ENCODE assay signal across 8 cellular contexts in genomic region chr10:119178371-119179119, GRCh38. TPM values are rescaled to one million over a fixed set of nuclear protein-coding genes. Genes with fewer than 3 reads are reported as not detected.
DNase-seq lines count a peak whose midpoint lies in the region; ATAC-seq and TF ChIP-seq lines count a peak whose summit lies in the region.

Gene PRDX3 (minus strand): TSS chr10:119178812. CDS start chr10:119178790, 22 bp downstream.

- H3K27me3 ChIP-seq in DOHH2 (ENCODE audit: control insufficient read depth, low read length) (no peaks in the 10 kb centered on the region), fibroblast of lung (ENCODE audit: control insufficient read depth, insufficient read depth, low read length) (no peaks in the 10 kb centered on the region)

- H3K27me3 Mint-ChIP-seq in activated T-helper 1 cell treated with anti-CD3 and anti-CD28 coated beads, Interleukin-12 subunit alpha, Interleukin-12 subunit beta, Interleukin-2, Interleukin-4 antibody, amounts not matched to agents 30 ng/mL and 10 ng/mL and 1 ng/mL, durations not matched to agents 14 hours and 24 hours and 36 hours (ENCODE audit: insufficient read depth) = no peaks in the 10 kb centered on the region
- H3K27me3 Mint-ChIP-seq in natural killer cell (ENCODE audit: low read depth in 2 of 2) = no peaks in the 10 kb centered on the region

- H3K36me3 ChIP-seq in DOHH2 (ENCODE audit: control insufficient read depth, low read length) (peaks cover 44% of the 10 kb centered on the region), fibroblast of lung (ENCODE audit: control insufficient read depth, insufficient read depth, low read length) (peaks cover 4% of the 10 kb centered on the region)

- peak; percentile 94 to 98 for DNase-seq in Kasumi-1 (lab: John Stamatoyannopoulos, UW)
- peak; percentile 94 for DNase-seq in RKO (ENCODE audit: low spot score)
- peak; percentile 89 for DNase-seq in activated T-helper 1 cell treated with anti-CD3 and anti-CD28 coated beads, Interleukin-12 subunit alpha, Interleukin-12 subunit beta, Interleukin-2, Interleukin-4 antibody, amounts not matched to agents 30 ng/mL and 10 ng/mL and 1 ng/mL, durations not matched to agents 14 hours and 24 hours and 36 hours (ENCODE audit: low spot score)
- DNase-seq in fibroblast of lung (ENCODE audit: low read depth in 2 of 2) = peak; percentile 87 to 88
- DNase-seq in natural killer cell = peak; percentile 90
- peak; percentile 97 for DNase-seq in stimulated activated naive CD8-positive, alpha-beta T cell treated with anti-CD3 and anti-CD28 coated beads, Interleukin-15, Interleukin-2, amounts not matched to agents 100 U/mL and 50 U/mL, for 24 hours

- peaks cover 55% of the 10 kb centered on the region for H3K79me2 ChIP-seq in DOHH2 (ENCODE audit: control insufficient read depth, low read length)
- peaks cover 38% of the 10 kb centered on the region for H3K79me2 ChIP-seq in fibroblast of lung (ENCODE audit: control insufficient read depth, insufficient read depth, low read length)

- peaks cover 7% of the 10 kb centered on the region; the same call in 1 of the 2 replicates for H4K20me1 ChIP-seq in DOHH2 (ENCODE audit: control insufficient read depth, insufficient read depth, low read depth, low read length)
- H4K20me1 ChIP-seq in fibroblast of lung (ENCODE audit: control insufficient read depth, extremely low read depth, insufficient read depth, low read length) = no peaks in the 10 kb centered on the region

- peak within 1 kb of the TSS; percentile 100 for H3K27ac Mint-ChIP-seq in activated T-helper 1 cell treated with anti-CD3 and anti-CD28 coated beads, Interleukin-12 subunit alpha, Interleukin-12 subunit beta, Interleukin-2, Interleukin-4 antibody, amounts not matched to agents 30 ng/mL and 10 ng/mL and 1 ng/mL, durations not matched to agents 14 hours and 24 hours and 36 hours
- H3K27ac Mint-ChIP-seq in natural killer cell = peak within 1 kb of the TSS; percentile 87 to 98

- peaks cover 23% of the 10 kb centered on the region for H3K36me3 Mint-ChIP-seq in activated T-helper 1 cell treated with anti-CD3 and anti-CD28 coated beads, Interleukin-12 subunit alpha, Interleukin-12 subunit beta, Interleukin-2, Interleukin-4 antibody, amounts not matched to agents 30 ng/mL and 10 ng/mL and 1 ng/mL, durations not matched to agents 14 hours and 24 hours and 36 hours (ENCODE audit: low read depth)
- no peaks in the 10 kb centered on the region for H3K36me3 Mint-ChIP-seq in natural killer cell

- H3K4me1 ChIP-seq in DOHH2 (ENCODE audit: control insufficient read depth, low read length) (peaks cover 33% of the 10 kb centered on the region), fibroblast of lung (ENCODE audit: control insufficient read depth, extremely low read depth, insufficient read depth, low read length) (peaks cover 3% of the 10 kb centered on the region)

- H3K9me3 ChIP-seq in DOHH2 (ENCODE audit: control insufficient read depth, insufficient read depth, low read length) (no peaks in the 10 kb centered on the region), fibroblast of lung (ENCODE audit: control insufficient read depth, insufficient read depth, low read depth, low read length) (no peaks in the 10 kb centered on the region)

- H3K9me2 ChIP-seq in DOHH2 (replicated peaks; ENCODE audit: control insufficient read depth, low read length) = no peaks in the 10 kb centered on the region

- TF ChIP-seq CTCF in DOHH2 (IDR thresholded peaks at IDR 0.05; ENCODE audit: low read depth, low read length, poor library complexity, severe bottlenecking) = no peak
- no peak for TF ChIP-seq CTCF in fibroblast of lung (conservative IDR thresholded peaks at IDR 0.05 in 1 of 2, IDR thresholded peaks at IDR 0.05 in 1 of 2; ENCODE audit: low read depth in 1 of 2, low read length in 2 of 2)
- TF ChIP-seq CTCF in natural killer cell (IDR thresholded peaks at IDR 0.05) = peak; percentile 14

- H3K9ac ChIP-seq in fibroblast of lung (ENCODE audit: insufficient read depth, low read length) = peak within 1 kb of the TSS; percentile 96

- H3K4me3 Mint-ChIP-seq in activated T-helper 1 cell treated with anti-CD3 and anti-CD28 coated beads, Interleukin-12 subunit alpha, Interleukin-12 subunit beta, Interleukin-2, Interleukin-4 antibody, amounts not matched to agents 30 ng/mL and 10 ng/mL and 1 ng/mL, durations not matched to agents 14 hours and 24 hours and 36 hours = peak within 1 kb of the TSS; percentile 100
- peak within 1 kb of the TSS; percentile 97 for H3K4me3 Mint-ChIP-seq in natural killer cell

- H3K4me2 ChIP-seq in DOHH2 (ENCODE audit: low read length) (peak within 1 kb of the TSS; percentile 94), fibroblast of lung (ENCODE audit: extremely low read depth, insufficient read depth, low read length) (peak within 1 kb of the TSS; percentile 98)

- H3K4me3 ChIP-seq in DOHH2 (ENCODE audit: low read length) = peak within 1 kb of the TSS; percentile 98
- peak within 1 kb of the TSS; percentile 70 to 99 (median 76) for H3K4me3 ChIP-seq in fibroblast of lung (replicated peaks in 1 of 4; ENCODE audit: control extremely low read depth in 1 of 4, insufficient read depth in 1 of 4, low read depth in 3 of 4, low read length in 4 of 4)

- intact Hi-C loops in activated T-helper 1 cell treated with anti-CD3 and anti-CD28 coated beads, Interleukin-12 subunit alpha, Interleukin-12 subunit beta, Interleukin-2, Interleukin-4 antibody, amounts not matched to agents 30 ng/mL and 10 ng/mL and 1 ng/mL, durations not matched to agents 14 hours and 24 hours and 36 hours (cut with micrococcal nuclease) = loop anchor here (1.0 to 10.0 kb wide), 11 partner anchors 13 to 474 kb away; partner anchors contain the start of genes CACUL1, RGS10, SFXN4 and TIAL1
- intact Hi-C loops in natural killer cell (cut with micrococcal nuclease) = loop anchor here (1.0 to 5.0 kb wide), 3 partner anchors 13 to 96 kb away; partner anchors contain the start of genes EIF3A, GRK5 and SFXN4

- ATAC-seq in GM21825 (IDR thresholded peaks at IDR 0.05; ENCODE audit: unreplicated experiment) (peak; percentile 95), natural killer cell (peak; percentile 98 to 99 (median 99))
- ATAC-seq in stimulated activated naive CD8-positive, alpha-beta T cell treated with anti-CD3 and anti-CD28 coated beads, Interleukin-15, Interleukin-2, amounts not matched to agents 100 U/mL and 50 U/mL, for 24 hours = peak; percentile 95

- H3F3A ChIP-seq in DOHH2 (ENCODE audit: control insufficient read depth, insufficient read depth) = peaks cover 8% of the 10 kb centered on the region; the same call in 1 of the 2 replicates

- H2AFZ ChIP-seq in fibroblast of lung (ENCODE audit: low read length) = peak within 1 kb of the TSS; percentile 98

- peaks cover 30% of the 10 kb centered on the region for H3K4me1 Mint-ChIP-seq in activated T-helper 1 cell treated with anti-CD3 and anti-CD28 coated beads, Interleukin-12 subunit alpha, Interleukin-12 subunit beta, Interleukin-2, Interleukin-4 antibody, amounts not matched to agents 30 ng/mL and 10 ng/mL and 1 ng/mL, durations not matched to agents 14 hours and 24 hours and 36 hours (ENCODE audit: low read depth)
- H3K4me1 Mint-ChIP-seq in natural killer cell = peaks cover 6 to 13% of the 10 kb centered on the region in 2 donors

- H3K9me3 Mint-ChIP-seq in activated T-helper 1 cell treated with anti-CD3 and anti-CD28 coated beads, Interleukin-12 subunit alpha, Interleukin-12 subunit beta, Interleukin-2, Interleukin-4 antibody, amounts not matched to agents 30 ng/mL and 10 ng/mL and 1 ng/mL, durations not matched to agents 14 hours and 24 hours and 36 hours = no peaks in the 10 kb centered on the region
- H3K9me3 Mint-ChIP-seq in natural killer cell = no peaks in the 10 kb centered on the region

- peak within 1 kb of the TSS; percentile 67 for H3K27ac ChIP-seq in DOHH2 (ENCODE audit: low read depth, low read length)
- peak within 1 kb of the TSS; percentile 93 for H3K27ac ChIP-seq in fibroblast of lung (ENCODE audit: insufficient read depth, low read length)

RNA-seq across cellular contexts. Expression of gene PRDX3, which starts in this region (rescaled TPM):
- total RNA-seq in activated T-helper 1 cell treated with anti-CD3 and anti-CD28 coated beads, Interleukin-12 subunit alpha, Interleukin-12 subunit beta, Interleukin-2, Interleukin-4 antibody, amounts not matched to agents 30 ng/mL and 10 ng/mL and 1 ng/mL, durations not matched to agents 14 hours and 24 hours and 36 hours = 158 and 163 TPM in 2 replicates
- total RNA-seq in fibroblast of lung (144 and 287 TPM in 2 replicates), natural killer cell (10 to 100 TPM; 12.5 to 17.4 (median 15.3) TPM)
- 303 and 333 TPM in 2 replicates for polyA plus RNA-seq in fibroblast of lung
- 166 and 194 TPM in 2 replicates for polyA plus RNA-seq in fibroblast of lung (2012)
- polyA minus RNA-seq in fibroblast of lung (ENCODE audit: low replicate concordance) = 141 and 268 TPM in 2 replicates

Comparison
In these comparisons a context has a peak if more than half of its experiments do, and no peak if none do; other contexts are left out.
1. Peak in every context shown above with its lines: DNase-seq, ATAC-seq, H3K4me3 ChIP-seq and H3K27ac ChIP-seq.